Comparison of ENCODE assay signal across 23 cellular contexts in genomic region chr21:26055010-26055409, GRCh38.
DNase-seq lines count a peak whose midpoint lies in the region; ATAC-seq, FAIRE-seq and TF ChIP-seq lines count a peak whose summit lies in the region.
"Had no signal": no experiment of that assay in that cellular context is flagged by ENCODE, and none has a peak within 500 bp of the region (broad histone marks: within the 10 kb centered on the region; RNA-seq: fewer than 3 reads in every experiment).

No MANE protein-coding gene starts in this region.

- H3K27ac ChIP-seq in HEK293 (ENCODE audit: extremely low read depth, low read depth, low read length) (no peak overlapping the region), pancreas (peak overlapping the region in 1 of 4 donors; percentile 23)
- H3K27ac ChIP-seq: RWPE1, SK-N-MC had no signal

- no peaks in the 10 kb centered on the region for H3K27me3 ChIP-seq in pancreas
- H3K27me3 ChIP-seq: MG63 had no signal

- H3K36me3 ChIP-seq in HEK293 (ENCODE audit: control insufficient read depth in 2 of 2, insufficient read depth in 1 of 2, low read length in 2 of 2) (peaks cover 0 to 15% of the 10 kb centered on the region in 2 experiments; a peak in 2 of 3 replicates), pancreas (peaks cover 0 to 10% (median 0%) of the 10 kb centered on the region in 3 donors)

- POLR2A ChIA-PET in HEK293 (lab: Yijun Ruan, JAX) (no interaction called here), WTC11 (lab: Charles Lee) (interaction anchor here (0.6 kb wide), 1 partner anchor 115 kb away, joined by 3 read pairs; no protein-coding TSS in a partner anchor)

- no peak overlapping the region for H3K4me3 Mint-ChIP-seq in WTC11
- H3K4me3 Mint-ChIP-seq: B cell; CD14-positive monocyte; CD8-positive, alpha-beta memory T cell had no signal

- H3K4me1 ChIP-seq in HEK293 (ENCODE audit: control insufficient read depth, insufficient read depth, low read length) (peaks cover 24% of the 10 kb centered on the region), pancreas (peaks cover 14 to 21% (median 14%) of the 10 kb centered on the region in 3 donors)
- H3K4me1 ChIP-seq: HAP-1 had no signal

- no peaks in the 10 kb centered on the region for H3K9me3 ChIP-seq in HEK293 (ENCODE audit: control insufficient read depth, insufficient read depth, low read depth, low read length)
- H3K9me3 ChIP-seq in pancreas, result no peaks in the 10 kb centered on the region
- H3K9me3 ChIP-seq: HAP-1, MG63 had no signal

- H3K36me3 Mint-ChIP-seq in WTC11, result peaks cover 15% of the 10 kb centered on the region

- CTCF ChIA-PET in HEK293 (lab: Yijun Ruan, JAX), result interaction anchor here (0.6 kb wide), 1 partner anchor 13 kb away, joined by 3 read pairs; no protein-coding TSS in a partner anchor
- CTCF ChIA-PET in WTC11 (lab: Charles Lee), result no interaction called here

- TF ChIP-seq CTCF in HEK293 (tag by site-specific recombination; IDR thresholded peaks at IDR 0.05) (no peak), WTC11 (IDR thresholded peaks at IDR 0.05) (no peak), pancreas (IDR thresholded peaks at IDR 0.05) (no peak)

- no peaks in the 10 kb centered on the region for H3K27me3 Mint-ChIP-seq in WTC11 (ENCODE audit: low read depth)
- H3K27me3 Mint-ChIP-seq: B cell; CD8-positive, alpha-beta memory T cell had no signal

- H3K27ac Mint-ChIP-seq in WTC11, result peak overlapping the region; percentile 22; the same call in 1 of the 2 replicates
- H3K27ac Mint-ChIP-seq: B cell had no signal

- DNase-seq in D341Med (ENCODE audit: low spot score), result peak; percentile 44
- DNase-seq in WTC11 (ENCODE audit: low spot score), result no peak
- DNase-seq in pancreas, result no peak
- DNase-seq in dedifferentiated amniotic fluid mesenchymal stem cell (ENCODE audit: extremely low spot score), result no peak
- DNase-seq: CD8-positive, alpha-beta memory T cell; GOT3; IMR-90; KG1; MG63; NCI-H1105 treated with DMSO at 0.1 percent for 48 hours; NCI-H146; NCI-H1930; NCI-H524; NCI-H82; SHP77 had no signal

- H3K4me3 ChIP-seq in HEK293 (ENCODE audit: low read depth, low read length) (no peak overlapping the region), pancreas (no peak overlapping the region)
- H3K4me3 ChIP-seq: HAP-1, MG63, SK-N-MC had no signal

- ATAC-seq in WTC11, result no peak
- ATAC-seq in pancreas, result peak in 3 of 4 donors; percentile 52 to 76 (median 57)
- no peak for ATAC-seq in GM18909 (IDR thresholded peaks at IDR 0.05; ENCODE audit: poor library complexity, unreplicated experiment)
- no peak for ATAC-seq in GM19397 (IDR thresholded peaks at IDR 0.05; ENCODE audit: unreplicated experiment)

- peaks cover 72% of the 10 kb centered on the region for H3K4me1 Mint-ChIP-seq in WTC11
- H3K4me1 Mint-ChIP-seq: B cell, CD14-positive monocyte had no signal

- FAIRE-seq in pancreas (lab: Jason Lieb, UNC), result no peak

- intact Hi-C loops in pancreas (cut with DNase I), result no loop called here

- no peaks in the 10 kb centered on the region for H3K9me3 Mint-ChIP-seq in WTC11
- H3K9me3 Mint-ChIP-seq: CD14-positive monocyte; CD8-positive, alpha-beta memory T cell had no signal

- 7 to 37% methylated on average over 2 of the region's 2 CpGs for WGBS in pancreas, 2 donors

TF ChIP-seq in HEK293, 187 proteins besides CTCF, POLR2A, EP300 and RAD21 (continues in another document):
- peak; percentile 72; the same call in 1 of the 2 replicates for TF ChIP-seq GLIS1 (tag by site-specific recombination; IDR thresholded peaks at IDR 0.05)
- TF ChIP-seq BCL11B (tag by site-specific recombination; IDR thresholded peaks at IDR 0.05; ENCODE audit: low read depth), result 0 out of 2 replicates have a peak, but pooled peaks have one; percentile 40
- peak; percentile 24; the same call in 1 of the 2 replicates for TF ChIP-seq OSR2 (tag by site-specific recombination; IDR thresholded peaks at IDR 0.05)
- TF ChIP-seq, protein P1, sequence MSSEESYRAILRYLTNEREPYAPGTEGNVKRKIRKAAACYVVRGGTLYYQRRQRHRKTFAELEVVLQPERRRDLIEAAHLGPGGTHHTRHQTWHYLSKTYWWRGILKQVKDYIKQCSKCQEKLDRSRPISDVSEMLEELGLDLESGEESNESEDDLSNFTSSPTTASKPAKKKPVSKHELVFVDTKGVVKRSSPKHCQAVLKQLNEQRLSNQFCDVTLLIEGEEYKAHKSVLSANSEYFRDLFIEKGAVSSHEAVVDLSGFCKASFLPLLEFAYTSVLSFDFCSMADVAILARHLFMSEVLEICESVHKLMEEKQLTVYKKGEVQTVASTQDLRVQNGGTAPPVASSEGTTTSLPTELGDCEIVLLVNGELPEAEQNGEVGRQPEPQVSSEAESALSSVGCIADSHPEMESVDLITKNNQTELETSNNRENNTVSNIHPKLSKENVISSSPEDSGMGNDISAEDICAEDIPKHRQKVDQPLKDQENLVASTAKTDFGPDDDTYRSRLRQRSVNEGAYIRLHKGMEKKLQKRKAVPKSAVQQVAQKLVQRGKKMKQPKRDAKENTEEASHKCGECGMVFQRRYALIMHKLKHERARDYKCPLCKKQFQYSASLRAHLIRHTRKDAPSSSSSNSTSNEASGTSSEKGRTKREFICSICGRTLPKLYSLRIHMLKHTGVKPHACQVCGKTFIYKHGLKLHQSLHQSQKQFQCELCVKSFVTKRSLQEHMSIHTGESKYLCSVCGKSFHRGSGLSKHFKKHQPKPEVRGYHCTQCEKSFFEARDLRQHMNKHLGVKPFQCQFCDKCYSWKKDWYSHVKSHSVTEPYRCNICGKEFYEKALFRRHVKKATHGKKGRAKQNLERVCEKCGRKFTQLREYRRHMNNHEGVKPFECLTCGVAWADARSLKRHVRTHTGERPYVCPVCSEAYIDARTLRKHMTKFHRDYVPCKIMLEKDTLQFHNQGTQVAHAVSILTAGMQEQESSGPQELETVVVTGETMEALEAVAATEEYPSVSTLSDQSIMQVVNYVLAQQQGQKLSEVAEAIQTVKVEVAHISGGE (tag by site-specific recombination; conservative IDR thresholded peaks at IDR 0.05; ENCODE audit: low read depth), result no peak
- TF ChIP-seq, protein P2, sequence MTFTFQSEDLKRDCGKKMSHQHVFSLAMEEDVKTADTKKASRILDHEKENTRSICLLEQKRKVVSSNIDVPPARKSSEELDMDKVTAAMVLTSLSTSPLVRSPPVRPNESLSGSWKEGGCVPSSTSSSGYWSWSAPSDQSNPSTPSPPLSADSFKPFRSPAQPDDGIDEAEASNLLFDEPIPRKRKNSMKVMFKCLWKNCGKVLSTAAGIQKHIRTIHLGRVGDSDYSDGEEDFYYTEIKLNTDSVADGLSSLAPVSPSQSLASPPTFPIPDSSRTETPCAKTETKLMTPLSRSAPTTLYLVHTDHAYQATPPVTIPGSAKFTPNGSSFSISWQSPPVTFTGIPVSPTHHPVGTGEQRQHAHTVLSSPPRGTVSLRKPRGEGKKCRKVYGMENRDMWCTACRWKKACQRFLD (tag by site-specific recombination; IDR thresholded peaks at IDR 0.05), result no peak

TF ChIP-seq in WTC11, 78 proteins besides CTCF, POLR2A, EP300 and RAD21 (continues in another document):
- TF ChIP-seq ZSCAN18 (CRISPR knock-in tag; IDR thresholded peaks at IDR 0.05) (no peak), ESRRA (CRISPR knock-in tag; IDR thresholded peaks at IDR 0.05; ENCODE audit: borderline replicate concordance) (no peak), MYBL2 (CRISPR knock-in tag; IDR thresholded peaks at IDR 0.05) (no peak), MXD4 (CRISPR knock-in tag; IDR thresholded peaks at IDR 0.05; ENCODE audit: borderline replicate concordance) (no peak), NR3C1 (CRISPR knock-in tag; conservative IDR thresholded peaks at IDR 0.05; ENCODE audit: low read depth) (no peak), IRF1 (CRISPR knock-in tag; IDR thresholded peaks at IDR 0.05) (no peak), RORB (CRISPR knock-in tag; IDR thresholded peaks at IDR 0.05) (no peak)
- TF ChIP-seq, protein P3, sequence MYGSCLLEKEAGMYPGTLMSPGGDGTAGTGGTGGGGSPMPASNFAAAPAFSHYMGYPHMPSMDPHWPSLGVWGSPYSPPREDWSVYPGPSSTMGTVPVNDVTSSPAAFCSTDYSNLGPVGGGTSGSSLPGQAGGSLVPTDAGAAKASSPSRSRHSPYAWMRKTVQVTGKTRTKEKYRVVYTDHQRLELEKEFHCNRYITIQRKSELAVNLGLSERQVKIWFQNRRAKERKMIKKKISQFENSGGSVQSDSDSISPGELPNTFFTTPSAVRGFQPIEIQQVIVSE (CRISPR knock-in tag; IDR thresholded peaks at IDR 0.05; ENCODE audit: borderline replicate concordance), result no peak

Comparison
In these comparisons a context has a peak if more than half of its experiments do, and no peak if none do; other contexts are left out.
1. ATAC-seq: peak in pancreas (3 of 4); none in WTC11 (single experiment), GM18909 (single experiment) and GM19397 (single experiment).